In the genomic region with DNA sequence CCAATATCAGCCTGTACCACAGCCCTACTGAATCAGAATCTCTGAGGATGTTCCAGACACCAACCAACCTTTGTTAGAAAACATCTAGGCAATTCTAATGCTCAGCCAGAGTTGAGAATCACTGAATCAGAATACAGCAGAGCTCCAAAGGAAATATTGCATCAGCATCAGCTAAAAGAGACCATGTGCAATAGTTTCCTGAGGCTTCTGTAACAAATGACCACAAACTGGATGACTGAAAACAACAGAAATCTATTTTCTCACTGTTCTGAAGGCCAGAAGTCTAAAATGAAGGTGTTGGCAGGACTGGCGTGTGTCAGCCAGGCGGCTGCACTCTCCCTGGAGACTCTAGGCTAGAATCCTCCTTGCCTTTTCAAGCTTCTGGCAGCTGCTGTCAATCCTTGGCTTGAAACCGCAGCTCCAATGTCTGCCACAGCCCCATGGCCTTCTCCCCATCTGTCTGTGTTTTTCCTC, we compare ENCODE assay signal across 12 cellular contexts. TPM values are rescaled to one million over a fixed set of nuclear protein-coding genes. Genes with fewer than 3 reads are reported as not detected.
A peak's percentile ranks its signal among the peaks of the same experiment; 100 is the strongest.
DNase-seq lines count a peak whose midpoint lies in the region; ATAC-seq, FAIRE-seq and TF ChIP-seq lines count a peak whose summit lies in the region.
"Had no signal": no experiment of that assay in that cellular context is flagged by ENCODE, and none has a peak within 500 bp of the region (broad histone marks: within the 10 kb centered on the region; RNA-seq: fewer than 3 reads in every experiment).

No MANE protein-coding gene starts in this region.

- DNase-seq in GM04504 (ENCODE audit: low read depth), result peak; percentile 17
- peak; percentile 80 for DNase-seq in NCI-H446 treated with DMSO at 0.1 percent for 48 hours (lab: John Stamatoyannopoulos, UW)
- peak; percentile 53 to 76 for DNase-seq in cardiac fibroblast (ENCODE audit: low read depth in 2 of 2)
- DNase-seq in esophagus squamous epithelium (lab: John Stamatoyannopoulos, UW), result no peak
- no peak for DNase-seq in small intestine
- DNase-seq in NCI-H1930 (lab: John Stamatoyannopoulos, UW), result no peak
- DNase-seq: cerebellar nuclear complex, posterior cingulate gyrus, SHP77 had no signal

- no peak for ATAC-seq in GM21390 (IDR thresholded peaks at IDR 0.05; ENCODE audit: unreplicated experiment)

- H3K27me3 ChIP-seq in neutrophil, result no peaks in the 10 kb centered on the region
- no peaks in the 10 kb centered on the region for H3K27me3 ChIP-seq in esophagus squamous epithelium
- H3K27me3 ChIP-seq in small intestine (ENCODE audit: control insufficient read depth in 2 of 2, insufficient read depth in 2 of 2, low read length in 2 of 2), result no peaks in the 10 kb centered on the region

- FAIRE-seq in small intestine (lab: Jason Lieb, UNC), result no peak
- FAIRE-seq: G401.6 had no signal

- no peak for TF ChIP-seq POLR2A in esophagus squamous epithelium (IDR thresholded peaks at IDR 0.05)

- H3K27ac ChIP-seq in neutrophil (peak overlapping the region; percentile 85), esophagus squamous epithelium (peak overlapping the region in 1 of 4 donors; percentile 33), small intestine (ENCODE audit: low read depth in 1 of 2, low read length in 1 of 2) (no peak overlapping the region)

- WGBS in esophagus squamous epithelium, 2 donors, result 48 to 64% methylated on average over 3 of the region's 3 CpGs
- 71 to 79% (median 75%) methylated on average over 3 of the region's 3 CpGs for WGBS in small intestine, 3 donors

- H3K4me1 ChIP-seq in neutrophil (ENCODE audit: control insufficient read depth in 1 of 2, insufficient read depth in 1 of 2, low read depth in 1 of 2, low read length in 1 of 2) (peaks cover 65% of the 10 kb centered on the region in 2 experiments), esophagus squamous epithelium (no peaks in the 10 kb centered on the region), small intestine (ENCODE audit: control insufficient read depth in 2 of 2, insufficient read depth in 1 of 2, low read depth in 1 of 2, low read length in 1 of 2) (no peaks in the 10 kb centered on the region)

- H3K36me3 ChIP-seq in neutrophil (no peaks in the 10 kb centered on the region), esophagus squamous epithelium (no peaks in the 10 kb centered on the region), small intestine (ENCODE audit: control insufficient read depth in 2 of 2, insufficient read depth in 2 of 2, low read length in 2 of 2) (no peaks in the 10 kb centered on the region)

- no peak overlapping the region for H3K4me3 ChIP-seq in cardiac fibroblast (replicated peaks in 1 of 2; ENCODE audit: low read depth in 2 of 2, low read length in 2 of 2)
- H3K4me3 ChIP-seq in neutrophil (ENCODE audit: low read depth in 1 of 2, low read length in 1 of 2), result peak overlapping the region; percentile 19 to 30
- H3K4me3 ChIP-seq in esophagus squamous epithelium, result no peak overlapping the region
- no peak overlapping the region for H3K4me3 ChIP-seq in small intestine (ENCODE audit: low read depth in 1 of 2, low read length in 2 of 2)

- intact Hi-C loops in esophagus squamous epithelium (cut with DNase I), result no loop called here

- no peaks in the 10 kb centered on the region for H3K9me3 ChIP-seq in neutrophil
- no peaks in the 10 kb centered on the region for H3K9me3 ChIP-seq in esophagus squamous epithelium
- no peaks in the 10 kb centered on the region for H3K9me3 ChIP-seq in small intestine (ENCODE audit: control insufficient read depth, low read depth)

- no peak for TF ChIP-seq CTCF in cardiac fibroblast (IDR thresholded peaks at IDR 0.05; ENCODE audit: low read depth, low read length)
- TF ChIP-seq CTCF in neutrophil (IDR thresholded peaks at IDR 0.05), result no peak
- no peak for TF ChIP-seq CTCF in esophagus squamous epithelium (IDR thresholded peaks at IDR 0.05)

RNA-seq across cellular contexts. Expression of gene DCT, which starts 1.2 kb away (rescaled TPM):
- total RNA-seq in esophagus squamous epithelium, result not detected
- under 1 TPM in 1 of 3 donors, not detected in 2; 0.03 TPM for polyA plus RNA-seq in small intestine

Comparison
In these comparisons a context has a peak if more than half of its experiments do, and no peak if none do; other contexts are left out.
1. DNase-seq: peak in GM04504 (single experiment), NCI-H446 treated with DMSO at 0.1 percent for 48 hours (single experiment) and cardiac fibroblast (2 of 2); none in esophagus squamous epithelium (single experiment), small intestine (single experiment) and NCI-H1930 (0 of 2).
2. H3K4me3 ChIP-seq: peak in neutrophil (2 of 2); none in cardiac fibroblast (0 of 2), esophagus squamous epithelium (0 of 4) and small intestine (0 of 2).